31 cellular contexts compared by ENCODE assay signal in genomic region chr1:206986402-206986801, GRCh38. TPM values are rescaled to one million over a fixed set of nuclear protein-coding genes. Genes with fewer than 3 reads are reported as not detected.
"Had no signal": no experiment of that assay in that cellular context is flagged by ENCODE, and none has a peak within 500 bp of the region (broad histone marks: within the 10 kb centered on the region; RNA-seq: fewer than 3 reads in every experiment).

No MANE protein-coding gene starts in this region.

- H3K27me3 ChIP-seq: stomach, suprapubic skin, testis, thyroid gland, tibial nerve, transverse colon, upper lobe of left lung, upper lobe of right lung, uterus, vagina had no signal

- ATAC-seq: stimulated activated effector memory CD8-positive, alpha-beta T cell treated with anti-CD3 and anti-CD28 coated beads, Interleukin-12 subunit alpha, Interleukin-12 subunit beta, amount 100 ng/mL, for 72 hours; stimulated activated memory B cell treated with anti-CD40 and anti-IgM and Interleukin-4, amounts not matched to agents 10 μg/mL and 1 μg/mL and 100 μg/mL, for 72 hours; stimulated activated naive B cell treated with anti-CD40 and anti-IgM and Interleukin-4, amounts not matched to agents 10 μg/mL and 1 μg/mL and 100 μg/mL, for 72 hours; stimulated activated naive CD8-positive, alpha-beta T cell treated with anti-CD3 and anti-CD28 coated beads, Interleukin-15, amount 100 ng/mL, for 72 hours; stimulated activated naive CD8-positive, alpha-beta T cell treated with anti-CD3 and anti-CD28 coated beads, Interleukin-15, Interleukin-2, amounts not matched to agents 100 U/mL and 50 U/mL, for 24 hours; upper lobe of right lung had no signal

- H3K4me3 ChIP-seq: stomach, suprapubic skin, testis, thoracic aorta, thyroid gland, tibial artery, tibial nerve, transverse colon, upper lobe of left lung, upper lobe of right lung, uterus, vagina had no signal

- H3K27ac ChIP-seq: suprapubic skin, testis, thoracic aorta, thyroid gland, tibial artery, tibial nerve, transverse colon, upper lobe of right lung, uterus, vagina had no signal

- DNase-seq: stimulated activated CD4-positive, alpha-beta T cell treated with anti-CD3 and anti-CD28 coated beads, Interleukin-2, amount 100 ng/mL, for 48 hours; stimulated activated CD4-positive, alpha-beta T cell treated with anti-CD3 and anti-CD28 coated beads, Interleukin-4, amount 100 ng/mL, for 1 hour; stimulated activated CD4-positive, alpha-beta T cell treated with anti-CD3 and anti-CD28 coated beads, Interleukin-4, amount 100 ng/mL, for 24 hours; stimulated activated CD4-positive, alpha-beta T cell treated with anti-CD3 and anti-CD28 coated beads, Interleukin-4, amount 100 ng/mL, for 4 hours; stimulated activated CD8-positive, alpha-beta memory T cell treated with anti-CD3 and anti-CD28 coated beads, Interleukin-4, amount 100 ng/mL, for 48 hours; stimulated activated naive B cell treated with anti-CD40 and anti-IgM and Interleukin-4, amounts not matched to agents 10 μg/mL and 1 μg/mL and 100 μg/mL, for 72 hours; stimulated activated naive CD4-positive, alpha-beta T cell; stimulated activated naive CD4-positive, alpha-beta T cell treated with Interleukin-2 at 50 U/mL for 16 hours; stimulated activated naive CD8-positive, alpha-beta T cell treated with anti-CD3 and anti-CD28 coated beads, Interleukin-15, amount 100 ng/mL, for 72 hours; stimulated activated naive CD8-positive, alpha-beta T cell treated with anti-CD3 and anti-CD28 coated beads, Interleukin-15, Interleukin-2, amounts not matched to agents 100 U/mL and 50 U/mL, for 24 hours; stomach; substantia nigra; testis; tibial artery; transverse colon; trophoblast cell; upper lobe of left lung; upper lobe of right lung; uterus had no signal

- FAIRE-seq: urothelium cell line had no signal

- H3K9me3 ChIP-seq: stomach, suprapubic skin, testis, thoracic aorta, thyroid gland, tibial artery, tibial nerve, transverse colon, upper lobe of left lung, upper lobe of right lung, uterus, vagina had no signal

- H3K36me3 ChIP-seq: stomach, suprapubic skin, thoracic aorta, thyroid gland, tibial artery, tibial nerve, transverse colon, upper lobe of left lung, upper lobe of right lung, uterus, vagina had no signal

- H3K4me1 ChIP-seq: suprapubic skin, testis, thyroid gland, tibial artery, tibial nerve, transverse colon, upper lobe of right lung, uterus, vagina had no signal

RNA-seq across cellular contexts. Expression of gene FCAMR, which starts 16.1 kb away (rescaled TPM):
- total RNA-seq: subcutaneous adipose tissue, suprapubic skin, temporal lobe, thoracic aorta, thyroid gland, tibial nerve, upper lobe of right lung, ureter, urinary bladder, uterus, vagina had no signal

RNA-seq across cellular contexts. Expression of gene PIGR, which starts 40.1 kb away (rescaled TPM):
- total RNA-seq: testis had no signal
